ENCODE assay signal across 1 cellular context in genomic region chr3:71559578-71560162, GRCh38.
TF ChIP-seq lines count a peak whose summit lies in the region.

No MANE protein-coding gene starts in this region.

TF ChIP-seq in HepG2, 621 proteins besides CTCF, POLR2A, EP300 and RAD21 (continued from another document and continues in another):
- TF ChIP-seq ZNF770 (CRISPR knock-in tag; IDR thresholded peaks at IDR 0.05) = no peak
- TF ChIP-seq CREB3 (CRISPR knock-in tag; IDR thresholded peaks at IDR 0.05) = no peak
- no peak for TF ChIP-seq ATM (IDR thresholded peaks at IDR 0.05; ENCODE audit: borderline replicate concordance)
- TF ChIP-seq ZSCAN30 (CRISPR knock-in tag; IDR thresholded peaks at IDR 0.05) = no peak
- no peak for TF ChIP-seq TSC22D2 (CRISPR knock-in tag; IDR thresholded peaks at IDR 0.05; ENCODE audit: borderline replicate concordance)
- TF ChIP-seq TFDP2 (CRISPR knock-in tag; IDR thresholded peaks at IDR 0.05) = no peak
- TF ChIP-seq ZNF615 (CRISPR knock-in tag; IDR thresholded peaks at IDR 0.05; ENCODE audit: borderline replicate concordance) = no peak
- no peak for TF ChIP-seq SIN3A (IDR thresholded peaks at IDR 0.05; ENCODE audit: borderline replicate concordance, low read depth, low read length)
- no peak for TF ChIP-seq ZBTB26 (CRISPR knock-in tag; IDR thresholded peaks at IDR 0.05; ENCODE audit: borderline replicate concordance)
- TF ChIP-seq ZBTB43 (CRISPR knock-in tag; conservative IDR thresholded peaks at IDR 0.05) = no peak
- TF ChIP-seq NR2C2 (CRISPR knock-in tag; IDR thresholded peaks at IDR 0.05; ENCODE audit: borderline replicate concordance) = peak; percentile 87
- no peak for TF ChIP-seq TGIF2 (CRISPR knock-in tag; IDR thresholded peaks at IDR 0.05)
- TF ChIP-seq NFAT5 (CRISPR knock-in tag; IDR thresholded peaks at IDR 0.05) = no peak
- no peak for TF ChIP-seq HIVEP1 (CRISPR knock-in tag; IDR thresholded peaks at IDR 0.05)
- no peak for TF ChIP-seq ZSCAN21 (CRISPR knock-in tag; IDR thresholded peaks at IDR 0.05; ENCODE audit: borderline replicate concordance)
- TF ChIP-seq ZNF652 (CRISPR knock-in tag; IDR thresholded peaks at IDR 0.05; ENCODE audit: borderline replicate concordance, low read depth) = no peak
- TF ChIP-seq KDM2A (CRISPR knock-in tag; IDR thresholded peaks at IDR 0.05; ENCODE audit: borderline replicate concordance, low read depth) = no peak
- TF ChIP-seq RXRB (CRISPR knock-in tag; IDR thresholded peaks at IDR 0.05; ENCODE audit: borderline replicate concordance) = peak; percentile 30; the same call in 1 of the 2 replicates
- no peak for TF ChIP-seq ZNF329 (CRISPR knock-in tag; IDR thresholded peaks at IDR 0.05; ENCODE audit: low read depth)
- TF ChIP-seq SIN3B (IDR thresholded peaks at IDR 0.05; ENCODE audit: low read length) = no peak
- TF ChIP-seq ZNF276 (CRISPR knock-in tag; IDR thresholded peaks at IDR 0.05; ENCODE audit: low read depth) = no peak
- TF ChIP-seq TRIM24 (CRISPR knock-in tag; IDR thresholded peaks at IDR 0.05) = no peak
- TF ChIP-seq MTA1 (CRISPR knock-in tag; IDR thresholded peaks at IDR 0.05; ENCODE audit: borderline replicate concordance) = 0 out of 2 replicates have a peak, but pooled peaks have one; percentile 49
- no peak for TF ChIP-seq ZNF12 (CRISPR knock-in tag; IDR thresholded peaks at IDR 0.05)
- TF ChIP-seq YEATS4 (CRISPR knock-in tag; IDR thresholded peaks at IDR 0.05; ENCODE audit: borderline replicate concordance) = no peak
- no peak for TF ChIP-seq CHD2 (IDR thresholded peaks at IDR 0.05; ENCODE audit: low read depth, low read length)
- TF ChIP-seq HDAC6 (IDR thresholded peaks at IDR 0.05; ENCODE audit: low read depth, low read length) = no peak
- no peak for TF ChIP-seq ZBTB4 (CRISPR knock-in tag; IDR thresholded peaks at IDR 0.05; ENCODE audit: borderline replicate concordance)
- no peak for TF ChIP-seq SNAPC5 (CRISPR knock-in tag; IDR thresholded peaks at IDR 0.05; ENCODE audit: borderline replicate concordance)
- TF ChIP-seq ZNF724P (CRISPR knock-in tag; IDR thresholded peaks at IDR 0.05; ENCODE audit: borderline replicate concordance) = 0 out of 2 replicates have a peak, but pooled peaks have one; percentile 48
- no peak for TF ChIP-seq NFIB (CRISPR knock-in tag; IDR thresholded peaks at IDR 0.05; ENCODE audit: borderline replicate concordance)
